In the genomic region with DNA sequence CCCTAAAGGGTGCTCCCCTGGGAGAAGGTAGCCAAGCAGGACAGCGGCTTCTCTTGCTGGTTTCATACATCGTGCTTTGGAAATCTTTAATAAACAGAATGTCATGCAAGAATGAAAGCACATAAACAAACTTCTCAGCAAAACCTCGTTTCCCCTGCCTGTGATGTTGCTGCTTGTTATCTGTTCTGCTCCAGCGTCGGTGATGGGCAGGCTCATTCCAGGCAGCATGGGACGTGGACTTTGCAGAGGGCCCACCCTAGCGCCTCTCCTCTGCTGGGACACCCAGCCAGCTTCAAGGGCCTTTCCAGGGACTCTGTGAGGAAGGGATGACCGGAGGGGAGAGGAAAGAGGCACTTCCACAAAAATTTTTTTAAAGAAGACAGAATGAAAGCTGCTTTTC, we compare ENCODE assay signal across 18 cellular contexts.
DNase-seq lines count a peak whose midpoint lies in the region; ATAC-seq and TF ChIP-seq lines count a peak whose summit lies in the region.
"Had no signal": no experiment of that assay in that cellular context is flagged by ENCODE, and none has a peak within 500 bp of the region (broad histone marks: within the 10 kb centered on the region; RNA-seq: fewer than 3 reads in every experiment).

No MANE protein-coding gene starts in this region.

- peaks cover 4% of the 10 kb centered on the region for H3K4me1 Mint-ChIP-seq in activated CD8-positive, alpha-beta memory T cell treated with anti-CD3 and anti-CD28 coated beads, Interleukin-2, amount 10 ng/mL, durations not matched to agents 7 days and 5 days
- no peaks in the 10 kb centered on the region for H3K4me1 Mint-ChIP-seq in type B pancreatic cell (ENCODE audit: unreplicated experiment)

- H3K36me3 ChIP-seq in mesenchymal stem cell (ENCODE audit: control insufficient read depth in 1 of 2, insufficient read depth in 2 of 2, low read depth in 1 of 2, low read length in 2 of 2), result no peaks in the 10 kb centered on the region
- H3K36me3 ChIP-seq: BLaER1, HAP-1 had no signal

- no peak for TF ChIP-seq CTCF in type B pancreatic cell (conservative IDR thresholded peaks at IDR 0.05)

- WGBS in mesenchymal stem cell, result 64% methylated on average over 8 of the region's 8 CpGs

- no peak overlapping the region for H2AK5ac ChIP-seq in mesenchymal stem cell (ENCODE audit: low read length, severe bottlenecking)

- no peak overlapping the region for H3K27ac Mint-ChIP-seq in activated CD8-positive, alpha-beta memory T cell treated with anti-CD3 and anti-CD28 coated beads, Interleukin-2, amount 10 ng/mL, durations not matched to agents 7 days and 5 days
- H3K27ac Mint-ChIP-seq in type B pancreatic cell, result no peak overlapping the region
- H3K27ac Mint-ChIP-seq: B cell; CD4-positive, CD25-positive, alpha-beta regulatory T cell; CD8-positive, alpha-beta T cell; HFFc6 had no signal

- no peaks in the 10 kb centered on the region for H3K27me3 Mint-ChIP-seq in activated CD8-positive, alpha-beta memory T cell treated with anti-CD3 and anti-CD28 coated beads, Interleukin-2, amount 10 ng/mL, durations not matched to agents 7 days and 5 days
- H3K27me3 Mint-ChIP-seq in type B pancreatic cell, result no peaks in the 10 kb centered on the region
- H3K27me3 Mint-ChIP-seq: B cell had no signal

- no peak overlapping the region for H3K4me3 ChIP-seq in mesenchymal stem cell (ENCODE audit: insufficient read depth in 1 of 2, low read depth in 1 of 2, low read length in 2 of 2)
- H3K4me3 ChIP-seq: BLaER1, HAP-1 had no signal

- no peak overlapping the region for H3K27ac ChIP-seq in mesenchymal stem cell (ENCODE audit: low read length, poor library complexity, severe bottlenecking)
- H3K27ac ChIP-seq: 22Rv1, BLaER1, C4-2B had no signal

- no peak overlapping the region for H4K91ac ChIP-seq in mesenchymal stem cell (ENCODE audit: low read length)

- no peaks in the 10 kb centered on the region for H3K36me3 Mint-ChIP-seq in activated CD8-positive, alpha-beta memory T cell treated with anti-CD3 and anti-CD28 coated beads, Interleukin-2, amount 10 ng/mL, durations not matched to agents 7 days and 5 days
- H3K36me3 Mint-ChIP-seq in type B pancreatic cell, result no peaks in the 10 kb centered on the region
- H3K36me3 Mint-ChIP-seq: CD4-positive, CD25-positive, alpha-beta regulatory T cell; CD8-positive, alpha-beta T cell had no signal

- no peak overlapping the region for H3K18ac ChIP-seq in mesenchymal stem cell (ENCODE audit: low read depth in 1 of 2, low read length in 2 of 2)

- H3K23ac ChIP-seq in mesenchymal stem cell (ENCODE audit: low read length in 2 of 2), result no peak overlapping the region

- ATAC-seq in activated CD8-positive, alpha-beta memory T cell treated with anti-CD3 and anti-CD28 coated beads, Interleukin-2, amount 10 ng/mL, durations not matched to agents 7 days and 5 days, result no peak
- no peak for ATAC-seq in GM19351 (IDR thresholded peaks at IDR 0.05; ENCODE audit: unreplicated experiment)
- ATAC-seq: CD8-positive, alpha-beta T cell had no signal

- H3K9ac ChIP-seq in mesenchymal stem cell (ENCODE audit: low read length), result no peak overlapping the region
- H3K9ac ChIP-seq: BLaER1 had no signal

- no peak overlapping the region for H3K4me2 ChIP-seq in mesenchymal stem cell (ENCODE audit: low read length, poor library complexity, severe bottlenecking)
- H3K4me2 ChIP-seq: BLaER1 had no signal

- no peak overlapping the region for H3K4me3 Mint-ChIP-seq in activated CD8-positive, alpha-beta memory T cell treated with anti-CD3 and anti-CD28 coated beads, Interleukin-2, amount 10 ng/mL, durations not matched to agents 7 days and 5 days
- H3K4me3 Mint-ChIP-seq in type B pancreatic cell, result no peak overlapping the region
- H3K4me3 Mint-ChIP-seq: B cell; CD4-positive, CD25-positive, alpha-beta regulatory T cell; CD8-positive, alpha-beta T cell; HFFc6 had no signal

- H3K4me1 ChIP-seq in mesenchymal stem cell (ENCODE audit: control insufficient read depth, insufficient read depth, low read depth, low read length), result no peaks in the 10 kb centered on the region
- H3K4me1 ChIP-seq: BLaER1, Caco-2, HAP-1 had no signal

- no peaks in the 10 kb centered on the region for H3K9me3 ChIP-seq in mesenchymal stem cell (ENCODE audit: control insufficient read depth, low read length)
- H3K9me3 ChIP-seq: BLaER1, Caco-2, HAP-1 had no signal

- H4K8ac ChIP-seq in mesenchymal stem cell (ENCODE audit: low read length), result no peak overlapping the region

- H2AFZ ChIP-seq in mesenchymal stem cell (ENCODE audit: low read depth, low read length), result no peak overlapping the region

- H2BK12ac ChIP-seq in mesenchymal stem cell (ENCODE audit: low read length in 2 of 2), result no peak overlapping the region

- no peak overlapping the region for H2BK5ac ChIP-seq in mesenchymal stem cell (ENCODE audit: low read depth, low read length, poor library complexity, severe bottlenecking)

- no peak overlapping the region for H3K4ac ChIP-seq in mesenchymal stem cell (ENCODE audit: low read depth in 1 of 2, low read length in 2 of 2)

- H3K14ac ChIP-seq in mesenchymal stem cell (ENCODE audit: low read length in 2 of 2), result no peak overlapping the region

- H2BK15ac ChIP-seq in mesenchymal stem cell (ENCODE audit: low read depth, poor library complexity, severe bottlenecking), result no peak overlapping the region

- no peaks in the 10 kb centered on the region for H3K27me3 ChIP-seq in mesenchymal stem cell (ENCODE audit: control insufficient read depth in 1 of 2, insufficient read depth in 1 of 2, low read length in 2 of 2)
- H3K27me3 ChIP-seq: BLaER1 had no signal

- no peak overlapping the region for H2BK120ac ChIP-seq in mesenchymal stem cell (ENCODE audit: low read depth, low read length)

- CTCF ChIA-PET in activated CD8-positive, alpha-beta memory T cell treated with anti-CD3 and anti-CD28 coated beads, Interleukin-2, amount 10 ng/mL, durations not matched to agents 7 days and 5 days (lab: Charles Lee), result no interaction called here

- H3K79me1 ChIP-seq in mesenchymal stem cell (replicated peaks; ENCODE audit: low read length, poor library complexity, severe bottlenecking), result no peaks in the 10 kb centered on the region

- H3K9me3 Mint-ChIP-seq in activated CD8-positive, alpha-beta memory T cell treated with anti-CD3 and anti-CD28 coated beads, Interleukin-2, amount 10 ng/mL, durations not matched to agents 7 days and 5 days (ENCODE audit: low read depth), result no peaks in the 10 kb centered on the region
- H3K9me3 Mint-ChIP-seq in type B pancreatic cell, result no peaks in the 10 kb centered on the region
- H3K9me3 Mint-ChIP-seq: CD8-positive, alpha-beta T cell; HFFc6 had no signal

- peak; percentile 4 for DNase-seq in activated CD8-positive, alpha-beta memory T cell treated with anti-CD3 and anti-CD28 coated beads, Interleukin-2, amount 50 U/mL, for 48 hours
- no peak for DNase-seq in activated CD8-positive, alpha-beta memory T cell treated with anti-CD3 and anti-CD28 coated beads, Interleukin-2, amount 10 ng/mL, durations not matched to agents 7 days and 5 days
- DNase-seq in mesenchymal stem cell, result peak; percentile 21
- DNase-seq in type B pancreatic cell (ENCODE audit: extremely low spot score, unreplicated experiment), result peak; percentile 44
- DNase-seq in DMS114 treated with DMSO at 0.1 percent for 48 hours (lab: John Stamatoyannopoulos, UW; ENCODE audit: unreplicated experiment), result no peak
- DNase-seq: Caco-2; CD4-positive, CD25-positive, alpha-beta regulatory T cell; CD8-positive, alpha-beta T cell; DMS79; GF-D8; GOT3; HFFc6 had no signal

Comparison
In these comparisons a context has a peak if more than half of its experiments do, and no peak if none do; other contexts are left out.
1. DNase-seq: peak in activated CD8-positive, alpha-beta memory T cell treated with anti-CD3 and anti-CD28 coated beads, Interleukin-2, amount 50 U/mL, for 48 hours (single experiment), mesenchymal stem cell (single experiment) and type B pancreatic cell (single experiment); none in activated CD8-positive, alpha-beta memory T cell treated with anti-CD3 and anti-CD28 coated beads, Interleukin-2, amount 10 ng/mL, durations not matched to agents 7 days and 5 days (single experiment) and DMS114 treated with DMSO at 0.1 percent for 48 hours (single experiment).